ENCODE assay signal across 2 cellular contexts in the genomic region with DNA sequence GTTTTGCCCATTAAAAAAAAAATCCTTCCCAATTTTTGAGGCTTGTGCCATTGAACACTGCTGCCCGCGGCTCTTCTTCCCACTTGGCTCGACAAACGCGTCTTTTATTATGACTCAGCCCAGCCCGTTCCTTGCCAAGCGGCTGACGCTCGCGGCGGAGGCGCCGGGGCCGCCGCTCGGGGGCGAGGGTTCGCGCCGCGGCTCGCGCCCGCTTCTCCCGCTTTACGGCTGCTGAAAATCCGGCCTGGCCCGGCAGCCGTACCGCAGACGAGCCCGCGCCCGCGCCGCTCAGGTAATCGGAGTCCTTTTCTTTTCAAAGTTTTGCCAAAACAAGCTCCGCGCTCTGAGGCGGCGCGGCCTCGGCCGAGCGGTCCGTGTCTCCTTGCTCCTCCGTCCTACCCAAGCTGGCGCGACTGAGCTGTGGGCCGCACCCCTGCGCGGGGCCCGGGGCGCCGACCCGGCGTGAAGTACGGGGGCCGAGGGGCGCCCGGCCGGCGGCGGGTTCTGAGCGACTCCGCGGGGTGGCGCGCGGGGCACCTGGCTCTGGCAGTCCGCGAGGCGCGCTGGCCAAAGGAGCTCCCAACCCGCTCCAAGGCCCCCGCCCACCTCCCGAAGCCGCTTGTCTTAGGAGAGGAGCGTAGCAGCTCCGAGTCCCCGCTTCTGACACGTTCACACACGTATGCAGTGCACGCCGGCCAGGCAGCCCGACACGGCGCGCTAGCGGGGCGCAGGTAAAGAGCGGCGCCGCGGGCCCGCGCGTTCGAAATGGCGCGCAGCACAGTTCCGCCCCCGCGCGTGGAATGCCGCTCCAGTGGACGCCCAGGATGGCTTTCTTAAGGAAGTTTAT.
TF ChIP-seq lines count a peak whose summit lies in the region.

No MANE protein-coding gene starts in this region.

TF ChIP-seq in A549, 52 proteins besides CTCF, POLR2A, EP300 and RAD21 (continued from another document and continues in another):
- TF ChIP-seq, protein P1, sequence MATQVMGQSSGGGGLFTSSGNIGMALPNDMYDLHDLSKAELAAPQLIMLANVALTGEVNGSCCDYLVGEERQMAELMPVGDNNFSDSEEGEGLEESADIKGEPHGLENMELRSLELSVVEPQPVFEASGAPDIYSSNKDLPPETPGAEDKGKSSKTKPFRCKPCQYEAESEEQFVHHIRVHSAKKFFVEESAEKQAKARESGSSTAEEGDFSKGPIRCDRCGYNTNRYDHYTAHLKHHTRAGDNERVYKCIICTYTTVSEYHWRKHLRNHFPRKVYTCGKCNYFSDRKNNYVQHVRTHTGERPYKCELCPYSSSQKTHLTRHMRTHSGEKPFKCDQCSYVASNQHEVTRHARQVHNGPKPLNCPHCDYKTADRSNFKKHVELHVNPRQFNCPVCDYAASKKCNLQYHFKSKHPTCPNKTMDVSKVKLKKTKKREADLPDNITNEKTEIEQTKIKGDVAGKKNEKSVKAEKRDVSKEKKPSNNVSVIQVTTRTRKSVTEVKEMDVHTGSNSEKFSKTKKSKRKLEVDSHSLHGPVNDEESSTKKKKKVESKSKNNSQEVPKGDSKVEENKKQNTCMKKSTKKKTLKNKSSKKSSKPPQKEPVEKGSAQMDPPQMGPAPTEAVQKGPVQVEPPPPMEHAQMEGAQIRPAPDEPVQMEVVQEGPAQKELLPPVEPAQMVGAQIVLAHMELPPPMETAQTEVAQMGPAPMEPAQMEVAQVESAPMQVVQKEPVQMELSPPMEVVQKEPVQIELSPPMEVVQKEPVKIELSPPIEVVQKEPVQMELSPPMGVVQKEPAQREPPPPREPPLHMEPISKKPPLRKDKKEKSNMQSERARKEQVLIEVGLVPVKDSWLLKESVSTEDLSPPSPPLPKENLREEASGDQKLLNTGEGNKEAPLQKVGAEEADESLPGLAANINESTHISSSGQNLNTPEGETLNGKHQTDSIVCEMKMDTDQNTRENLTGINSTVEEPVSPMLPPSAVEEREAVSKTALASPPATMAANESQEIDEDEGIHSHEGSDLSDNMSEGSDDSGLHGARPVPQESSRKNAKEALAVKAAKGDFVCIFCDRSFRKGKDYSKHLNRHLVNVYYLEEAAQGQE (IDR thresholded peaks at IDR 0.05) = no peak
- TF ChIP-seq HEYL (CRISPR knock-in tag; IDR thresholded peaks at IDR 0.05) = no peak
- no peak for TF ChIP-seq FOSL2 (IDR thresholded peaks at IDR 0.05)
- peak; percentile 74 for TF ChIP-seq FOSL2 (CRISPR knock-in tag; IDR thresholded peaks at IDR 0.05)
- no peak for TF ChIP-seq CHD2 (IDR thresholded peaks at IDR 0.05; ENCODE audit: low read length, partially characterized antibody)
- TF ChIP-seq RFX5 (IDR thresholded peaks at IDR 0.05) = no peak
- TF ChIP-seq SMC3 (IDR thresholded peaks at IDR 0.05) = no peak
- TF ChIP-seq, protein P2, sequence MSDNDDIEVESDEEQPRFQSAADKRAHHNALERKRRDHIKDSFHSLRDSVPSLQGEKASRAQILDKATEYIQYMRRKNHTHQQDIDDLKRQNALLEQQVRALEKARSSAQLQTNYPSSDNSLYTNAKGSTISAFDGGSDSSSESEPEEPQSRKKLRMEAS (IDR thresholded peaks at IDR 0.05) = peak; percentile 56; the same call in 1 of the 2 replicates
- TF ChIP-seq CHD4 (IDR thresholded peaks at IDR 0.05; ENCODE audit: borderline replicate concordance) = no peak
- no peak for TF ChIP-seq TFCP2L1 (CRISPR knock-in tag; IDR thresholded peaks at IDR 0.05)
- no peak for TF ChIP-seq ZSCAN20 (CRISPR knock-in tag; IDR thresholded peaks at IDR 0.05)
- TF ChIP-seq, protein P3, sequence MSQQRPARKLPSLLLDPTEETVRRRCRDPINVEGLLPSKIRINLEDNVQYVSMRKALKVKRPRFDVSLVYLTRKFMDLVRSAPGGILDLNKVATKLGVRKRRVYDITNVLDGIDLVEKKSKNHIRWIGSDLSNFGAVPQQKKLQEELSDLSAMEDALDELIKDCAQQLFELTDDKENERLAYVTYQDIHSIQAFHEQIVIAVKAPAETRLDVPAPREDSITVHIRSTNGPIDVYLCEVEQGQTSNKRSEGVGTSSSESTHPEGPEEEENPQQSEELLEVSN (IDR thresholded peaks at IDR 0.05; ENCODE audit: borderline replicate concordance, low read depth) = peak; percentile 71; the same call in 1 of the 2 replicates
- TF ChIP-seq, protein P4, sequence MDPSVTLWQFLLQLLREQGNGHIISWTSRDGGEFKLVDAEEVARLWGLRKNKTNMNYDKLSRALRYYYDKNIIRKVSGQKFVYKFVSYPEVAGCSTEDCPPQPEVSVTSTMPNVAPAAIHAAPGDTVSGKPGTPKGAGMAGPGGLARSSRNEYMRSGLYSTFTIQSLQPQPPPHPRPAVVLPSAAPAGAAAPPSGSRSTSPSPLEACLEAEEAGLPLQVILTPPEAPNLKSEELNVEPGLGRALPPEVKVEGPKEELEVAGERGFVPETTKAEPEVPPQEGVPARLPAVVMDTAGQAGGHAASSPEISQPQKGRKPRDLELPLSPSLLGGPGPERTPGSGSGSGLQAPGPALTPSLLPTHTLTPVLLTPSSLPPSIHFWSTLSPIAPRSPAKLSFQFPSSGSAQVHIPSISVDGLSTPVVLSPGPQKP (IDR thresholded peaks at IDR 0.05; ENCODE audit: low read depth, low read length) = no peak
- no peak for TF ChIP-seq NR3C1 (IDR thresholded peaks at IDR 0.05)
- no peak for TF ChIP-seq HDAC2 (IDR thresholded peaks at IDR 0.05)
- no peak for TF ChIP-seq CEBPB (IDR thresholded peaks at IDR 0.05)
- TF ChIP-seq, protein P5, sequence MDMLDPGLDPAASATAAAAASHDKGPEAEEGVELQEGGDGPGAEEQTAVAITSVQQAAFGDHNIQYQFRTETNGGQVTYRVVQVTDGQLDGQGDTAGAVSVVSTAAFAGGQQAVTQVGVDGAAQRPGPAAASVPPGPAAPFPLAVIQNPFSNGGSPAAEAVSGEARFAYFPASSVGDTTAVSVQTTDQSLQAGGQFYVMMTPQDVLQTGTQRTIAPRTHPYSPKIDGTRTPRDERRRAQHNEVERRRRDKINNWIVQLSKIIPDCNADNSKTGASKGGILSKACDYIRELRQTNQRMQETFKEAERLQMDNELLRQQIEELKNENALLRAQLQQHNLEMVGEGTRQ (IDR thresholded peaks at IDR 0.05) = no peak
- TF ChIP-seq CBX8 (IDR thresholded peaks at IDR 0.05) = no peak
- TF ChIP-seq MAFK (IDR thresholded peaks at IDR 0.05; ENCODE audit: partially characterized antibody) = no peak
- TF ChIP-seq BHLHE40 (IDR thresholded peaks at IDR 0.05; ENCODE audit: low read depth, low read length) = no peak
- TF ChIP-seq RCOR1 (IDR thresholded peaks at IDR 0.05; ENCODE audit: low read depth, low read length) = no peak
- no peak for TF ChIP-seq ESRRA (IDR thresholded peaks at IDR 0.05; ENCODE audit: borderline replicate concordance, low read length)
- no peak; the same call in 1 of the 2 replicates for TF ChIP-seq GATA3 (IDR thresholded peaks at IDR 0.05; ENCODE audit: borderline replicate concordance)
- TF ChIP-seq, protein P6, sequence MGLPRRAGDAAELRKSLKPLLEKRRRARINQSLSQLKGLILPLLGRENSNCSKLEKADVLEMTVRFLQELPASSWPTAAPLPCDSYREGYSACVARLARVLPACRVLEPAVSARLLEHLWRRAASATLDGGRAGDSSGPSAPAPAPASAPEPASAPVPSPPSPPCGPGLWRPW (IDR thresholded peaks at IDR 0.05) = no peak
- TF ChIP-seq RNF2 (IDR thresholded peaks at IDR 0.05; ENCODE audit: borderline replicate concordance, low read depth) = no peak
- TF ChIP-seq PHF8 (IDR thresholded peaks at IDR 0.05; ENCODE audit: borderline replicate concordance, low read depth) = peak; percentile 63
- no peak for TF ChIP-seq HOXA7 (CRISPR knock-in tag; IDR thresholded peaks at IDR 0.05)
- no peak for TF ChIP-seq NFE2L2 (conservative IDR thresholded peaks at IDR 0.05; ENCODE audit: low read length)
- TF ChIP-seq ZFP36 (IDR thresholded peaks at IDR 0.05; ENCODE audit: borderline replicate concordance, partially characterized antibody) = no peak
- TF ChIP-seq HOXB5 (CRISPR knock-in tag; IDR thresholded peaks at IDR 0.05) = no peak
- TF ChIP-seq JUN (IDR thresholded peaks at IDR 0.05) = peak in 1 of 2 experiments; percentile 27; a peak in 1 of 5 replicates

TF ChIP-seq in WTC11, 78 proteins besides CTCF, POLR2A, EP300 and RAD21 (continued from another document and continues in another):
- TF ChIP-seq, protein P7, sequence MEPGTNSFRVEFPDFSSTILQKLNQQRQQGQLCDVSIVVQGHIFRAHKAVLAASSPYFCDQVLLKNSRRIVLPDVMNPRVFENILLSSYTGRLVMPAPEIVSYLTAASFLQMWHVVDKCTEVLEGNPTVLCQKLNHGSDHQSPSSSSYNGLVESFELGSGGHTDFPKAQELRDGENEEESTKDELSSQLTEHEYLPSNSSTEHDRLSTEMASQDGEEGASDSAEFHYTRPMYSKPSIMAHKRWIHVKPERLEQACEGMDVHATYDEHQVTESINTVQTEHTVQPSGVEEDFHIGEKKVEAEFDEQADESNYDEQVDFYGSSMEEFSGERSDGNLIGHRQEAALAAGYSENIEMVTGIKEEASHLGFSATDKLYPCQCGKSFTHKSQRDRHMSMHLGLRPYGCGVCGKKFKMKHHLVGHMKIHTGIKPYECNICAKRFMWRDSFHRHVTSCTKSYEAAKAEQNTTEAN (CRISPR knock-in tag; IDR thresholded peaks at IDR 0.05) = no peak
- TF ChIP-seq ZBTB21 (CRISPR knock-in tag; IDR thresholded peaks at IDR 0.05; ENCODE audit: borderline replicate concordance) (no peak; the same call in none of the 2 replicates), TCF7 (CRISPR knock-in tag; IDR thresholded peaks at IDR 0.05; ENCODE audit: low read depth) (no peak), JAZF1 (CRISPR knock-in tag; IDR thresholded peaks at IDR 0.05) (no peak), RELA (CRISPR knock-in tag; IDR thresholded peaks at IDR 0.05; ENCODE audit: borderline replicate concordance) (no peak), ZNF232 (CRISPR knock-in tag; IDR thresholded peaks at IDR 0.05) (no peak), ELF4 (CRISPR knock-in tag; IDR thresholded peaks at IDR 0.05; ENCODE audit: low read depth) (0 out of 2 replicates have a peak, but pooled peaks have one; percentile 83), ZNF423 (CRISPR knock-in tag; IDR thresholded peaks at IDR 0.05) (peak; percentile 55; the same call in 1 of the 2 replicates), GRHL2 (CRISPR knock-in tag; IDR thresholded peaks at IDR 0.05; ENCODE audit: insufficient replicate concordance, severe bottlenecking) (no peak), TEAD1 (CRISPR knock-in tag; IDR thresholded peaks at IDR 0.05) (peak; percentile 61; the same call in 1 of the 2 replicates), ZNF671 (CRISPR knock-in tag; IDR thresholded peaks at IDR 0.05) (no peak), NR3C1 (CRISPR knock-in tag; conservative IDR thresholded peaks at IDR 0.05; ENCODE audit: low read depth) (0 out of 2 replicates have a peak, but pooled peaks have one; percentile 31), SP1 (CRISPR knock-in tag; conservative IDR thresholded peaks at IDR 0.05) (peak; percentile 55; the same call in 1 of the 2 replicates), PRRX2 (CRISPR knock-in tag; IDR thresholded peaks at IDR 0.05) (no peak), ZNF121 (CRISPR knock-in tag; IDR thresholded peaks at IDR 0.05) (no peak)
- TF ChIP-seq, protein P8, sequence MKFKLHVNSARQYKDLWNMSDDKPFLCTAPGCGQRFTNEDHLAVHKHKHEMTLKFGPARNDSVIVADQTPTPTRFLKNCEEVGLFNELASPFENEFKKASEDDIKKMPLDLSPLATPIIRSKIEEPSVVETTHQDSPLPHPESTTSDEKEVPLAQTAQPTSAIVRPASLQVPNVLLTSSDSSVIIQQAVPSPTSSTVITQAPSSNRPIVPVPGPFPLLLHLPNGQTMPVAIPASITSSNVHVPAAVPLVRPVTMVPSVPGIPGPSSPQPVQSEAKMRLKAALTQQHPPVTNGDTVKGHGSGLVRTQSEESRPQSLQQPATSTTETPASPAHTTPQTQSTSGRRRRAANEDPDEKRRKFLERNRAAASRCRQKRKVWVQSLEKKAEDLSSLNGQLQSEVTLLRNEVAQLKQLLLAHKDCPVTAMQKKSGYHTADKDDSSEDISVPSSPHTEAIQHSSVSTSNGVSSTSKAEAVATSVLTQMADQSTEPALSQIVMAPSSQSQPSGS (CRISPR knock-in tag; IDR thresholded peaks at IDR 0.05; ENCODE audit: borderline replicate concordance, low read depth) = no peak
- TF ChIP-seq, protein P9, sequence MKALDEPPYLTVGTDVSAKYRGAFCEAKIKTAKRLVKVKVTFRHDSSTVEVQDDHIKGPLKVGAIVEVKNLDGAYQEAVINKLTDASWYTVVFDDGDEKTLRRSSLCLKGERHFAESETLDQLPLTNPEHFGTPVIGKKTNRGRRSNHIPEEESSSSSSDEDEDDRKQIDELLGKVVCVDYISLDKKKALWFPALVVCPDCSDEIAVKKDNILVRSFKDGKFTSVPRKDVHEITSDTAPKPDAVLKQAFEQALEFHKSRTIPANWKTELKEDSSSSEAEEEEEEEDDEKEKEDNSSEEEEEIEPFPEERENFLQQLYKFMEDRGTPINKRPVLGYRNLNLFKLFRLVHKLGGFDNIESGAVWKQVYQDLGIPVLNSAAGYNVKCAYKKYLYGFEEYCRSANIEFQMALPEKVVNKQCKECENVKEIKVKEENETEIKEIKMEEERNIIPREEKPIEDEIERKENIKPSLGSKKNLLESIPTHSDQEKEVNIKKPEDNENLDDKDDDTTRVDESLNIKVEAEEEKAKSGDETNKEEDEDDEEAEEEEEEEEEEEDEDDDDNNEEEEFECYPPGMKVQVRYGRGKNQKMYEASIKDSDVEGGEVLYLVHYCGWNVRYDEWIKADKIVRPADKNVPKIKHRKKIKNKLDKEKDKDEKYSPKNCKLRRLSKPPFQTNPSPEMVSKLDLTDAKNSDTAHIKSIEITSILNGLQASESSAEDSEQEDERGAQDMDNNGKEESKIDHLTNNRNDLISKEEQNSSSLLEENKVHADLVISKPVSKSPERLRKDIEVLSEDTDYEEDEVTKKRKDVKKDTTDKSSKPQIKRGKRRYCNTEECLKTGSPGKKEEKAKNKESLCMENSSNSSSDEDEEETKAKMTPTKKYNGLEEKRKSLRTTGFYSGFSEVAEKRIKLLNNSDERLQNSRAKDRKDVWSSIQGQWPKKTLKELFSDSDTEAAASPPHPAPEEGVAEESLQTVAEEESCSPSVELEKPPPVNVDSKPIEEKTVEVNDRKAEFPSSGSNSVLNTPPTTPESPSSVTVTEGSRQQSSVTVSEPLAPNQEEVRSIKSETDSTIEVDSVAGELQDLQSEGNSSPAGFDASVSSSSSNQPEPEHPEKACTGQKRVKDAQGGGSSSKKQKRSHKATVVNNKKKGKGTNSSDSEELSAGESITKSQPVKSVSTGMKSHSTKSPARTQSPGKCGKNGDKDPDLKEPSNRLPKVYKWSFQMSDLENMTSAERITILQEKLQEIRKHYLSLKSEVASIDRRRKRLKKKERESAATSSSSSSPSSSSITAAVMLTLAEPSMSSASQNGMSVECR (CRISPR knock-in tag; IDR thresholded peaks at IDR 0.05; ENCODE audit: borderline replicate concordance) = no peak
- TF ChIP-seq, protein P10, sequence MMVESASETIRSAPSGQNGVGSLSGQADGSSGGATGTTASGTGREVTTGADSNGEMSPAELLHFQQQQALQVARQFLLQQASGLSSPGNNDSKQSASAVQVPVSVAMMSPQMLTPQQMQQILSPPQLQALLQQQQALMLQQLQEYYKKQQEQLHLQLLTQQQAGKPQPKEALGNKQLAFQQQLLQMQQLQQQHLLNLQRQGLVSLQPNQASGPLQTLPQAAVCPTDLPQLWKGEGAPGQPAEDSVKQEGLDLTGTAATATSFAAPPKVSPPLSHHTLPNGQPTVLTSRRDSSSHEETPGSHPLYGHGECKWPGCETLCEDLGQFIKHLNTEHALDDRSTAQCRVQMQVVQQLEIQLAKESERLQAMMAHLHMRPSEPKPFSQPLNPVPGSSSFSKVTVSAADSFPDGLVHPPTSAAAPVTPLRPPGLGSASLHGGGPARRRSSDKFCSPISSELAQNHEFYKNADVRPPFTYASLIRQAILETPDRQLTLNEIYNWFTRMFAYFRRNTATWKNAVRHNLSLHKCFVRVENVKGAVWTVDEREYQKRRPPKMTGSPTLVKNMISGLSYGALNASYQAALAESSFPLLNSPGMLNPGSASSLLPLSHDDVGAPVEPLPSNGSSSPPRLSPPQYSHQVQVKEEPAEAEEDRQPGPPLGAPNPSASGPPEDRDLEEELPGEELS (CRISPR knock-in tag; IDR thresholded peaks at IDR 0.05) = peak; percentile 47; the same call in 1 of the 2 replicates
